ENCODE assay signal across 29 cellular contexts in the genomic region with DNA sequence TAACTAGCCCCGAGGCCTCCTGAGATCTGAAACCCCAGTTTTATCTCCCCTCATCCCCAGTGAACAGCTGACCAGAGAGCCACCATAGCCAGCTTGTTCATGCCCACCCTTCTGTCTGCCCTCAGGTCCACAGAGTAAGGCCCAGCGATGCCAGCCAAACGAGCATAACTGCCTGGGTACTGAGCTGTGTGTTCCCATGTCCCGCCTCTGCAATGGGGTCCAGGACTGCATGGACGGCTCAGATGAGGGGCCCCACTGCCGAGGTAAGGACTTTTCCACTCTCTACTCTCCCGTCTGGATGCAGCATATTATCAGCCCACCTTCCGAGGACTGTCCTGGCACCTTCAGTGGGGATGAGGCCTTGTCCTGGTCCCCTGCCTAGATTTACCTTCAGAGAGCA. TPM values are rescaled to one million over a fixed set of nuclear protein-coding genes. Genes with fewer than 3 reads are reported as not detected.
DNase-seq lines count a peak whose midpoint lies in the region; ATAC-seq and TF ChIP-seq lines count a peak whose summit lies in the region.
"Had no signal": no experiment of that assay in that cellular context is flagged by ENCODE, and none has a peak within 500 bp of the region (broad histone marks: within the 10 kb centered on the region; RNA-seq: fewer than 3 reads in every experiment).

No MANE protein-coding gene starts in this region.

- H3K4me3 ChIP-seq in NT2/D1 (ENCODE audit: insufficient read length, low read depth) (no peak overlapping the region), tibial artery (no peak overlapping the region), Caco-2 (ENCODE audit: low read depth, low read length) (no peak overlapping the region)

- peaks cover 31% of the 10 kb centered on the region for H3K36me3 Mint-ChIP-seq in mesothelial cell of epicardium
- peaks cover 30% of the 10 kb centered on the region for H3K36me3 Mint-ChIP-seq in Caco-2 (ENCODE audit: insufficient read depth, unreplicated experiment)
- H3K36me3 Mint-ChIP-seq: activated naive CD8-positive, alpha-beta T cell treated with anti-CD3 and anti-CD28 coated beads, Interleukin-2, amount 10 ng/mL, durations not matched to agents 7 days and 5 days; naive B cell had no signal

- H3K9me3 ChIP-seq in NT2/D1 (ENCODE audit: insufficient read depth, low read length) (no peaks in the 10 kb centered on the region), tibial artery (no peaks in the 10 kb centered on the region), Caco-2 (no peaks in the 10 kb centered on the region)

- DNase-seq in NT2/D1 (ENCODE audit: low read depth, low spot score), result no peak
- no peak for DNase-seq in mesothelial cell of epicardium (ENCODE audit: low spot score in 2 of 2, unreplicated experiment in 2 of 2)
- peak in 1 of 2 donors; percentile 19 for DNase-seq in tibial artery
- DNase-seq in Caco-2, result no peak
- no peak for DNase-seq in NCI-H510A (lab: John Stamatoyannopoulos, UW)
- DNase-seq: activated CD4-positive, alpha-beta T cell treated with anti-CD3 and anti-CD28 coated beads for 36 hours; activated gamma-delta T cell; activated naive CD8-positive, alpha-beta T cell treated with anti-CD3 and anti-CD28 coated beads, Interleukin-2, amount 10 ng/mL, durations not matched to agents 7 days and 5 days; Calu3; DMS79 treated with DMSO at 0.1 percent for 48 hours; GF-D8; H7; naive B cell; NCI-H1436; NCI-H2107; occipital lobe; OCI-M1; small intestine had no signal

- H3K36me3 ChIP-seq in NT2/D1 (ENCODE audit: insufficient read depth, insufficient read length, low read length) (peaks cover 89% of the 10 kb centered on the region), tibial artery (peaks cover 72 to 81% (median 79%) of the 10 kb centered on the region in 3 donors), Caco-2 (ENCODE audit: control insufficient read depth, insufficient read depth, low read length) (peaks cover 11% of the 10 kb centered on the region)

- H3K27ac ChIP-seq in cingulate gyrus (ENCODE audit: low read depth, low read length) (peak overlapping the region; percentile 29), tibial artery (peak overlapping the region; percentile 56 to 95)
- H3K27ac ChIP-seq: C4-2B had no signal

- BruUV-seq in Caco-2 (replicated peaks; lab: Mats Ljungman, UMichigan), result no TSS peak

- peaks cover 10% of the 10 kb centered on the region for H3K4me1 ChIP-seq in NT2/D1 (ENCODE audit: insufficient read depth, insufficient read length)
- H3K4me1 ChIP-seq in tibial artery, result peaks cover 0 to 81% (median 34%) of the 10 kb centered on the region in 4 donors
- H3K4me1 ChIP-seq in Caco-2, result peaks cover 31% of the 10 kb centered on the region

- H3K9me3 Mint-ChIP-seq in mesothelial cell of epicardium, result no peaks in the 10 kb centered on the region
- no peaks in the 10 kb centered on the region for H3K9me3 Mint-ChIP-seq in Caco-2 (ENCODE audit: unreplicated experiment)
- H3K9me3 Mint-ChIP-seq: activated naive CD8-positive, alpha-beta T cell treated with anti-CD3 and anti-CD28 coated beads, Interleukin-2, amount 10 ng/mL, durations not matched to agents 7 days and 5 days; naive B cell; stimulated activated naive CD8-positive, alpha-beta T cell treated with anti-CD3 and anti-CD28 coated beads, Interleukin-15, Interleukin-2, amounts not matched to agents 100 ng/mL and 50 ng/mL, for 24 hours; T-helper 2 cell treated with Interferon-gamma antibody and Interleukin-4, amounts not matched to agents 5 μg/mL and 100 μg/mL, for 36 hours; type B pancreatic cell had no signal

- ATAC-seq in HG03469 (IDR thresholded peaks at IDR 0.05; ENCODE audit: unreplicated experiment), result no peak
- ATAC-seq in GM19023 (IDR thresholded peaks at IDR 0.05; ENCODE audit: unreplicated experiment), result no peak
- ATAC-seq: activated CD4-positive, alpha-beta T cell treated with anti-CD3 and anti-CD28 coated beads for 36 hours had no signal

- intact Hi-C loops in tibial artery (cut with DNase I; ENCODE audit: low total_unique reads), result no loop called here
- intact Hi-C loops in Caco-2 (cut with micrococcal nuclease; ENCODE audit: unreplicated experiment), result no loop called here

- H3K27ac Mint-ChIP-seq in mesothelial cell of epicardium (peak overlapping the region; percentile 30), Caco-2 (ENCODE audit: unreplicated experiment) (no peak overlapping the region)
- H3K27ac Mint-ChIP-seq: activated CD4-positive, alpha-beta T cell treated with anti-CD3 and anti-CD28 coated beads for 36 hours; activated naive CD8-positive, alpha-beta T cell treated with anti-CD3 and anti-CD28 coated beads, Interleukin-2, amount 10 ng/mL, durations not matched to agents 7 days and 5 days; stimulated activated naive CD8-positive, alpha-beta T cell treated with anti-CD3 and anti-CD28 coated beads, Interleukin-15, Interleukin-2, amounts not matched to agents 100 ng/mL and 50 ng/mL, for 24 hours; T-helper 2 cell treated with Interferon-gamma antibody and Interleukin-4, amounts not matched to agents 5 μg/mL and 100 μg/mL, for 36 hours had no signal

- H3K4me1 Mint-ChIP-seq in mesothelial cell of epicardium (peaks cover 7% of the 10 kb centered on the region), Caco-2 (ENCODE audit: low read depth, unreplicated experiment) (peaks cover 31% of the 10 kb centered on the region)
- H3K4me1 Mint-ChIP-seq: activated CD4-positive, alpha-beta T cell treated with anti-CD3 and anti-CD28 coated beads for 36 hours; naive B cell had no signal

- POLR2A ChIA-PET in Caco-2 (lab: Charles Lee), result no interaction called here

- CTCF ChIA-PET in Caco-2 (lab: Charles Lee), result no interaction called here

- H3K27me3 Mint-ChIP-seq in mesothelial cell of epicardium (ENCODE audit: low read depth), result no peaks in the 10 kb centered on the region
- H3K27me3 Mint-ChIP-seq in Caco-2 (ENCODE audit: insufficient read depth, unreplicated experiment), result no peaks in the 10 kb centered on the region
- H3K27me3 Mint-ChIP-seq: activated CD4-positive, alpha-beta T cell treated with anti-CD3 and anti-CD28 coated beads for 36 hours; stimulated activated naive CD8-positive, alpha-beta T cell treated with anti-CD3 and anti-CD28 coated beads, Interleukin-15, Interleukin-2, amounts not matched to agents 100 ng/mL and 50 ng/mL, for 24 hours; type B pancreatic cell had no signal

- peak overlapping the region; percentile 42 for H3K9ac ChIP-seq in NT2/D1 (ENCODE audit: insufficient read length, low read depth)

- TF ChIP-seq CTCF in mesothelial cell of epicardium (IDR thresholded peaks at IDR 0.05; ENCODE audit: unreplicated experiment) (no peak), tibial artery (IDR thresholded peaks at IDR 0.05) (no peak), Caco-2 (IDR thresholded peaks at IDR 0.05; ENCODE audit: insufficient read depth in 1 of 2, low read depth in 1 of 2, low read length in 1 of 2, severe bottlenecking in 1 of 2, unreplicated experiment in 1 of 2) (no peak)

- H3K4me3 Mint-ChIP-seq in mesothelial cell of epicardium (no peak overlapping the region), Caco-2 (ENCODE audit: unreplicated experiment) (no peak overlapping the region)
- H3K4me3 Mint-ChIP-seq: activated CD4-positive, alpha-beta T cell treated with anti-CD3 and anti-CD28 coated beads for 36 hours; activated naive CD8-positive, alpha-beta T cell treated with anti-CD3 and anti-CD28 coated beads, Interleukin-2, amount 10 ng/mL, durations not matched to agents 7 days and 5 days; naive B cell; stimulated activated naive CD8-positive, alpha-beta T cell treated with anti-CD3 and anti-CD28 coated beads, Interleukin-15, Interleukin-2, amounts not matched to agents 100 ng/mL and 50 ng/mL, for 24 hours; T-helper 2 cell treated with Interferon-gamma antibody and Interleukin-4, amounts not matched to agents 5 μg/mL and 100 μg/mL, for 36 hours; type B pancreatic cell had no signal

- H3K27me3 ChIP-seq in NT2/D1 (ENCODE audit: insufficient read depth, insufficient read length) (no peaks in the 10 kb centered on the region), tibial artery (no peaks in the 10 kb centered on the region), Caco-2 (replicated peaks; ENCODE audit: control insufficient read depth, insufficient read depth, low read length) (no peaks in the 10 kb centered on the region)

RNA-seq across cellular contexts. Expression of a gene that starts 6.2 kb away (rescaled TPM):
- total RNA-seq in mesothelial cell of epicardium, result not detected in 3 replicates
- total RNA-seq in Caco-2 (2022), result not detected in 2 replicates
- total RNA-seq: activated CD4-positive, alpha-beta T cell treated with anti-CD3 and anti-CD28 coated beads for 36 hours; activated naive CD8-positive, alpha-beta T cell treated with anti-CD3 and anti-CD28 coated beads, Interleukin-2, amount 10 ng/mL, durations not matched to agents 7 days and 5 days; Calu3; chondrocyte; H7; mesenteric fat pad; NCI-H460; occipital lobe; renal cortical epithelial cell had no signal

RNA-seq across cellular contexts. Expression of a gene that starts 13.0 kb away (rescaled TPM):
- total RNA-seq in mesothelial cell of epicardium, result 229 to 253 TPM (median 243 TPM) in 3 replicates
- total RNA-seq in Caco-2 (2022), result 106 and 111 TPM in 2 replicates

RNA-seq across cellular contexts. Expression of a gene that starts 30.1 kb away (rescaled TPM):
- total RNA-seq in mesothelial cell of epicardium, result 151 to 167 TPM (median 160 TPM) in 3 replicates
- total RNA-seq in Caco-2 (2022), result 44.2 and 49.5 TPM in 2 replicates

RNA-seq across cellular contexts. Expression of a gene that starts 52.3 kb away (rescaled TPM):
- total RNA-seq in mesothelial cell of epicardium, result 52.7 to 53.7 TPM (median 52.9 TPM) in 3 replicates
- 15.7 and 16.4 TPM in 2 replicates for total RNA-seq in Caco-2 (2022)
